ENCODE assay signal across 10 cellular contexts in genomic region chr11:76814414-76814813, GRCh38. TPM values are rescaled to one million over a fixed set of nuclear protein-coding genes. Genes with fewer than 3 reads are reported as not detected.
"Had no signal": no experiment of that assay in that cellular context is flagged by ENCODE, and none has a peak within 500 bp of the region (broad histone marks: within the 10 kb centered on the region; RNA-seq: fewer than 3 reads in every experiment).

No MANE protein-coding gene starts in this region.

- H3K4me3 Mint-ChIP-seq: IgD-negative memory B cell had no signal

- H3K27ac ChIP-seq: HL-60, KMS-11 had no signal

- ATAC-seq: HepG2 had no signal

- DNase-seq: IMR-90, Karpas-422, Kasumi-1, KBM-7, KG1 had no signal

- H3K9ac ChIP-seq: KMS-11 had no signal

- FAIRE-seq: HepG2, HTR-8/SVneo had no signal

- H3K4me2 ChIP-seq: KMS-11 had no signal

- H3K27ac Mint-ChIP-seq: IgD-negative memory B cell had no signal

RNA-seq across cellular contexts. Expression of gene TSKU, which starts 31.3 kb away (rescaled TPM):
- polyA plus RNA-seq: IgD-negative memory B cell had no signal
